17 cellular contexts compared by ENCODE assay signal in genomic region chr2:85745619-85746018, GRCh38. TPM values are rescaled to one million over a fixed set of nuclear protein-coding genes. Genes with fewer than 3 reads are reported as not detected.
DNase-seq lines count a peak whose midpoint lies in the region; TF ChIP-seq lines count a peak whose summit lies in the region.
"Had no signal": no experiment of that assay in that cellular context is flagged by ENCODE, and none has a peak within 500 bp of the region (broad histone marks: within the 10 kb centered on the region; RNA-seq: fewer than 3 reads in every experiment).

No MANE protein-coding gene starts in this region.

- intact Hi-C loops in activated T-helper 2 cell treated with anti-CD3 and anti-CD28 coated beads, Interferon-gamma antibody, Interleukin-2, Interleukin-4, amounts not matched to agents 10 μg/mL and 5 μg/mL and 100 μg/mL, durations not matched to agents 14 hours and 24 hours and 36 hours (cut with micrococcal nuclease), result no loop called here

- H3K9me3 ChIP-seq in adipocyte (ENCODE audit: control insufficient read depth, low read length) (no peaks in the 10 kb centered on the region), smooth muscle cell (replicated peaks; ENCODE audit: low read depth) (no peaks in the 10 kb centered on the region)
- H3K9me3 ChIP-seq: right lobe of liver had no signal

- H2AFZ ChIP-seq in smooth muscle cell (ENCODE audit: low read depth), result peak overlapping the region; percentile 31

- H3K27ac ChIP-seq in layer of hippocampus (ENCODE audit: low read depth, low read length) (peak overlapping the region; percentile 99), smooth muscle cell (ENCODE audit: low read depth) (peak overlapping the region; percentile 41)
- H3K27ac ChIP-seq: foreskin keratinocyte, right lobe of liver had no signal

- peak overlapping the region; percentile 80 for H3K9ac ChIP-seq in adipocyte (ENCODE audit: low read length)
- no peak overlapping the region for H3K9ac ChIP-seq in smooth muscle cell (ENCODE audit: low read depth)

- H3K4me3 Mint-ChIP-seq in activated T-helper 2 cell treated with anti-CD3 and anti-CD28 coated beads, Interferon-gamma antibody, Interleukin-2, Interleukin-4, amounts not matched to agents 10 μg/mL and 5 μg/mL and 100 μg/mL, durations not matched to agents 14 hours and 24 hours and 36 hours (ENCODE audit: low read depth), result no peak overlapping the region
- H3K4me3 Mint-ChIP-seq: activated naive CD8-positive, alpha-beta T cell treated with anti-CD3 and anti-CD28 coated beads, Interleukin-2, amount 50 U/mL, for 24 hours had no signal

- no peaks in the 10 kb centered on the region for H3K79me2 ChIP-seq in smooth muscle cell (ENCODE audit: low read depth)

- no peaks in the 10 kb centered on the region for H3K36me3 Mint-ChIP-seq in activated T-helper 2 cell treated with anti-CD3 and anti-CD28 coated beads, Interferon-gamma antibody, Interleukin-2, Interleukin-4, amounts not matched to agents 10 μg/mL and 5 μg/mL and 100 μg/mL, durations not matched to agents 14 hours and 24 hours and 36 hours (ENCODE audit: low read depth)

- 34% methylated on average over 8 of the region's 8 CpGs for WGBS in smooth muscle cell (ENCODE audit: low lambda C conversion rate)

- TF ChIP-seq CTCF in AG04449 (IDR thresholded peaks at IDR 0.05; ENCODE audit: insufficient read depth, low read length, missing control alignments) (no peak), smooth muscle cell (IDR thresholded peaks at IDR 0.05; ENCODE audit: borderline replicate concordance, insufficient read depth, poor library complexity, severe bottlenecking) (no peak)

- H3K4me1 Mint-ChIP-seq in activated T-helper 2 cell treated with anti-CD3 and anti-CD28 coated beads, Interferon-gamma antibody, Interleukin-2, Interleukin-4, amounts not matched to agents 10 μg/mL and 5 μg/mL and 100 μg/mL, durations not matched to agents 14 hours and 24 hours and 36 hours (ENCODE audit: low read depth), result peaks cover 4% of the 10 kb centered on the region

- no peaks in the 10 kb centered on the region for H4K20me1 ChIP-seq in smooth muscle cell (ENCODE audit: low read depth)

- no peaks in the 10 kb centered on the region for H3K27me3 ChIP-seq in adipocyte (replicated peaks; ENCODE audit: control insufficient read depth, insufficient read depth, low read length)
- H3K27me3 ChIP-seq in layer of hippocampus (ENCODE audit: control insufficient read depth, insufficient read depth, low read length), result no peaks in the 10 kb centered on the region
- H3K27me3 ChIP-seq in smooth muscle cell (ENCODE audit: low read depth), result peaks cover 13% of the 10 kb centered on the region
- H3K27me3 ChIP-seq: right lobe of liver had no signal

- CTCF ChIA-PET in AG04449 (lab: Yijun Ruan, JAX), result interaction anchor here (0.9 to 26.9 kb wide), 16 partner anchors 8 to 143 kb away, joined by 3 to 643 read pairs (median 4); partner anchors contain the start of genes ATOH8 and ST3GAL5

- peaks cover 75% of the 10 kb centered on the region for H3K27me3 Mint-ChIP-seq in activated T-helper 2 cell treated with anti-CD3 and anti-CD28 coated beads, Interferon-gamma antibody, Interleukin-2, Interleukin-4, amounts not matched to agents 10 μg/mL and 5 μg/mL and 100 μg/mL, durations not matched to agents 14 hours and 24 hours and 36 hours (ENCODE audit: low read depth)

- no peaks in the 10 kb centered on the region for H3F3A ChIP-seq in smooth muscle cell (ENCODE audit: low read depth)

- no peak overlapping the region for H3K27ac Mint-ChIP-seq in activated T-helper 2 cell treated with anti-CD3 and anti-CD28 coated beads, Interferon-gamma antibody, Interleukin-2, Interleukin-4, amounts not matched to agents 10 μg/mL and 5 μg/mL and 100 μg/mL, durations not matched to agents 14 hours and 24 hours and 36 hours
- H3K27ac Mint-ChIP-seq: activated naive CD8-positive, alpha-beta T cell treated with anti-CD3 and anti-CD28 coated beads, Interleukin-2, amount 50 U/mL, for 24 hours had no signal

- POLR2A ChIA-PET in AG04449 (lab: Yijun Ruan, JAX), result interaction anchor here (0.6 to 1.9 kb wide), 9 partner anchors 8 to 369 kb away, joined by 3 to 16 read pairs (median 4); partner anchors contain the start of genes POLR1A and PTCD3

- H3K4me1 ChIP-seq in adipocyte (ENCODE audit: control insufficient read depth, insufficient read depth, low read length) (peaks cover 75% of the 10 kb centered on the region), smooth muscle cell (ENCODE audit: low read depth) (peaks cover 31% of the 10 kb centered on the region)

- H3K4me3 ChIP-seq in AG04449 (ENCODE audit: low read depth, low read length), result peak overlapping the region; percentile 43
- peak overlapping the region; percentile 55 for H3K4me3 ChIP-seq in adipocyte (ENCODE audit: low read length)
- no peak overlapping the region for H3K4me3 ChIP-seq in smooth muscle cell
- H3K4me3 ChIP-seq: right lobe of liver had no signal

- H3K9me3 Mint-ChIP-seq in activated T-helper 2 cell treated with anti-CD3 and anti-CD28 coated beads, Interferon-gamma antibody, Interleukin-2, Interleukin-4, amounts not matched to agents 10 μg/mL and 5 μg/mL and 100 μg/mL, durations not matched to agents 14 hours and 24 hours and 36 hours, result no peaks in the 10 kb centered on the region
- H3K9me3 Mint-ChIP-seq: activated naive CD8-positive, alpha-beta T cell treated with anti-CD3 and anti-CD28 coated beads, Interleukin-2, amount 50 U/mL, for 24 hours had no signal

- H3K36me3 ChIP-seq in adipocyte (ENCODE audit: control insufficient read depth, insufficient read depth, low read length, severe bottlenecking), result no peaks in the 10 kb centered on the region
- no peaks in the 10 kb centered on the region for H3K36me3 ChIP-seq in smooth muscle cell (ENCODE audit: low read depth)
- H3K36me3 ChIP-seq: right lobe of liver had no signal

- H3K4me2 ChIP-seq in smooth muscle cell, result peak overlapping the region; percentile 77

- no peak for DNase-seq in AG04449 (ENCODE audit: low read depth, low spot score)
- no peak for DNase-seq in adipocyte (ENCODE audit: low read depth)
- DNase-seq in smooth muscle cell (lab: John Stamatoyannopoulos, UW; ENCODE audit: unreplicated experiment), result no peak
- no peak for DNase-seq in retina
- no peak for DNase-seq in OCI-M2 (lab: John Stamatoyannopoulos, UW; ENCODE audit: unreplicated experiment)
- DNase-seq in activated T-helper 2 cell treated with anti-CD3 and anti-CD28 coated beads, Interferon-gamma antibody, Interleukin-2, Interleukin-4, amounts not matched to agents 10 μg/mL and 5 μg/mL and 100 μg/mL, durations not matched to agents 14 hours and 24 hours and 36 hours (ENCODE audit: low spot score), result no peak
- DNase-seq in dedifferentiated amniotic fluid mesenchymal stem cell (ENCODE audit: extremely low spot score), result no peak
- DNase-seq: activated CD4-positive, CD25-positive, alpha-beta regulatory T cell treated with anti-CD3 and anti-CD28 coated beads, Interleukin-2, amount 50 U/mL, for 72 hours; activated naive CD8-positive, alpha-beta T cell treated with anti-CD3 and anti-CD28 coated beads, Interleukin-2, amount 50 U/mL, for 24 hours; activated T-cell treated with anti-CD3 and anti-CD28 coated beads, Interleukin-2, amount 50 U/mL, for 1 hour; DMS153; foreskin keratinocyte; NCI-H1092; T-helper 1 cell had no signal

RNA-seq across cellular contexts. Expression of gene ATOH8, which starts 8.2 kb away (rescaled TPM):
- total RNA-seq in smooth muscle cell, result 5.2 and 6.5 TPM in 2 replicates
- 4.6 and 5.2 TPM in 2 replicates for polyA plus RNA-seq in smooth muscle cell
- 0.07 and 0.11 TPM in 2 replicates for total RNA-seq in activated T-helper 2 cell treated with anti-CD3 and anti-CD28 coated beads, Interferon-gamma antibody, Interleukin-2, Interleukin-4, amounts not matched to agents 10 μg/mL and 5 μg/mL and 100 μg/mL, durations not matched to agents 14 hours and 24 hours and 36 hours
- total RNA-seq: foreskin keratinocyte had no signal
- polyA plus RNA-seq: foreskin keratinocyte had no signal

RNA-seq across cellular contexts. Expression of gene GNLY, which starts 51.5 kb away (rescaled TPM):
- not detected in 2 replicates for total RNA-seq in smooth muscle cell
- polyA plus RNA-seq in smooth muscle cell, result not detected in 2 replicates
- total RNA-seq in activated T-helper 2 cell treated with anti-CD3 and anti-CD28 coated beads, Interferon-gamma antibody, Interleukin-2, Interleukin-4, amounts not matched to agents 10 μg/mL and 5 μg/mL and 100 μg/mL, durations not matched to agents 14 hours and 24 hours and 36 hours, result 21.9 and 23.5 TPM in 2 replicates
- total RNA-seq: dermis microvascular lymphatic vessel endothelial cell, foreskin keratinocyte had no signal
- polyA plus RNA-seq: foreskin keratinocyte had no signal

Comparison
In these comparisons a context has a peak if more than half of its experiments do, and no peak if none do; other contexts are left out.
1. RNA of gene GNLY, which starts 51.5 kb away (total RNA-seq): 21.9 to 23.5 TPM in activated T-helper 2 cell treated with anti-CD3 and anti-CD28 coated beads, Interferon-gamma antibody, Interleukin-2, Interleukin-4, amounts not matched to agents 10 μg/mL and 5 μg/mL and 100 μg/mL, durations not matched to agents 14 hours and 24 hours and 36 hours; not detected in smooth muscle cell; every median in the first group is over 10 times any median in the second.